Comparison of ENCODE assay signal across 24 cellular contexts in the genomic region with DNA sequence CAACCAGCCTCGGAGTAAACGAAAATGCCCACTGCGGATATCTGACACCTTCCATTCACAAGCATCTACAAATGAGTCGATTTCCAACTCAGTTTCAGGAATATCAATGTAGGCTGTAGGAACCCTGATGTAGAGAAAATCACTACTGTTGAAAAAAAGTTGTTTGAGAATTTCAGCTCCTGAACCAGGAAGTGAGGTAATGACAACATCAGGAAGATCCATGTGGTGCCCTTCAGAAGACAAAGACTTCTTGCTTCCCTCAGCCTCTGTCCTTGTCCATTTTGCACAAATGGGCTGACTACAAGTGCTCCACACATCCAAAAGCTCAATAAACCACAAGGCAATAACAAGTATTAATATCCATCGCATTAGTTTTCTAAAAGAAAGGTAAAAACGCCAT.
"Had no signal": no experiment of that assay in that cellular context is flagged by ENCODE, and none has a peak within 500 bp of the region (broad histone marks: within the 10 kb centered on the region; RNA-seq: fewer than 3 reads in every experiment).

No MANE protein-coding gene starts in this region.

- H3K27ac ChIP-seq: body of pancreas, cardiac muscle cell, gastrocnemius medialis, parathyroid adenoma, thyroid gland, upper lobe of right lung had no signal

- H3K36me3 ChIP-seq: cardiac muscle cell, gastrocnemius medialis, thyroid gland, upper lobe of right lung had no signal

- DNase-seq: activated CD4-positive, alpha-beta memory T cell treated with anti-CD3 and anti-CD28 coated beads, Interleukin-2, amount 10 ng/mL, durations not matched to agents 7 days and 5 days; activated CD4-positive, alpha-beta T cell treated with anti-CD3 and anti-CD28 coated beads for 48 hours; activated CD4-positive, CD25-positive, alpha-beta regulatory T cell; activated CD8-positive, alpha-beta memory T cell treated with anti-CD3 and anti-CD28 coated beads, Interleukin-2, amount 10 ng/mL, durations not matched to agents 7 days and 5 days; activated gamma-delta T cell; activated naive CD4-positive, alpha-beta T cell treated with anti-CD3 and anti-CD28 coated beads, Interleukin-2, amount 50 U/mL, for 16 hours; activated naive CD8-positive, alpha-beta T cell treated with anti-CD3 and anti-CD28 coated beads, Interleukin-2, amount 50 U/mL, for 24 hours; activated T-cell treated with anti-CD3 and anti-CD28 coated beads for 4 hours; body of pancreas; dermis blood vessel endothelial cell; effector memory CD4-positive, alpha-beta T cell; gastrocnemius medialis; left cardiac atrium; stimulated activated CD4-positive, alpha-beta T cell treated with anti-CD3 and anti-CD28 coated beads, Interleukin-2, amount 100 ng/mL, for 48 hours; stimulated activated CD8-positive, alpha-beta memory T cell treated with anti-CD3 and anti-CD28 coated beads, Interleukin-4, amount 100 ng/mL, for 48 hours; stimulated activated naive B cell treated with anti-CD40 and anti-IgM and Interleukin-4, amounts not matched to agents 10 μg/mL and 1 μg/mL and 100 μg/mL, for 72 hours; SW 1271; T-helper 17 cell; thyroid gland; upper lobe of right lung had no signal

- H3K9ac ChIP-seq: parathyroid adenoma had no signal

- H3K4me3 ChIP-seq: body of pancreas, cardiac muscle cell, gastrocnemius medialis, thyroid gland, upper lobe of right lung had no signal

- H3K4me1 ChIP-seq: body of pancreas, parathyroid adenoma, thyroid gland, upper lobe of right lung had no signal

- H2AFZ ChIP-seq: parathyroid adenoma had no signal

- H3K27me3 ChIP-seq: body of pancreas, cardiac muscle cell, gastrocnemius medialis, thyroid gland, upper lobe of right lung had no signal

- H3K79me2 ChIP-seq: parathyroid adenoma had no signal

- H3K9me3 ChIP-seq: body of pancreas, gastrocnemius medialis, thyroid gland, upper lobe of right lung had no signal

- ATAC-seq: activated CD8-positive, alpha-beta memory T cell treated with anti-CD3 and anti-CD28 coated beads, Interleukin-2, amount 10 ng/mL, durations not matched to agents 7 days and 5 days; activated naive CD8-positive, alpha-beta T cell treated with anti-CD3 and anti-CD28 coated beads, Interleukin-2, amount 50 U/mL, for 24 hours; body of pancreas; esophagus mucosa; gastrocnemius medialis; left cardiac atrium; sciatic nerve; stimulated activated naive B cell treated with anti-CD40 and anti-IgM and Interleukin-4, amounts not matched to agents 10 μg/mL and 1 μg/mL and 100 μg/mL, for 72 hours; T-helper 17 cell; upper lobe of right lung had no signal
